10 cellular contexts compared by ENCODE assay signal in genomic region chr11:64094463-64095223, GRCh38. TPM values are rescaled to one million over a fixed set of nuclear protein-coding genes. Genes with fewer than 3 reads are reported as not detected.
DNase-seq lines count a peak whose midpoint lies in the region; ATAC-seq and TF ChIP-seq lines count a peak whose summit lies in the region.
"Had no signal": no experiment of that assay in that cellular context is flagged by ENCODE, and none has a peak within 500 bp of the region (broad histone marks: within the 10 kb centered on the region; RNA-seq: fewer than 3 reads in every experiment).

No MANE protein-coding gene starts in this region.

- CTCF ChIA-PET in Panc1 (lab: Charles Lee) = interaction anchor here (0.6 to 0.7 kb wide), 3 partner anchors 56 to 1321 kb away, joined by 3 to 6 read pairs (median 4); no protein-coding TSS in a partner anchor

- whole genome bisulfite sequencing in esophagus muscularis mucosa = 58% methylated on average over 15 of the region's 19 CpGs

- H3K4me3 Mint-ChIP-seq in activated T-helper 1 cell treated with anti-CD3 and anti-CD28 coated beads, Interleukin-12 subunit alpha, Interleukin-12 subunit beta, Interleukin-2, Interleukin-4 antibody, amounts not matched to agents 30 ng/mL and 10 ng/mL and 1 ng/mL, durations not matched to agents 14 hours and 24 hours and 36 hours = no peak overlapping the region
- H3K4me3 Mint-ChIP-seq: naive B cell had no signal

- TF ChIP-seq POLR2A in esophagus muscularis mucosa (IDR thresholded peaks at IDR 0.05; ENCODE audit: low read depth) (no peak), gastrocnemius medialis (IDR thresholded peaks at IDR 0.05) (no peak)

- peak overlapping the region; percentile 89 for H3K27ac ChIP-seq in Panc1 (ENCODE audit: low read length)
- peak overlapping the region; percentile 20 to 60 (median 45) for H3K27ac ChIP-seq in esophagus muscularis mucosa (replicated peaks in 1 of 4)
- H3K27ac ChIP-seq in gastrocnemius medialis = peak overlapping the region; percentile 50 to 83 (median 76)

- peak; percentile 39 for DNase-seq in GM04504 (ENCODE audit: low read depth)
- DNase-seq in Panc1 (ENCODE audit: low read depth, low spot score) = peak; percentile 32
- no peak for DNase-seq in esophagus muscularis mucosa (ENCODE audit: extremely low spot score)
- DNase-seq in gastrocnemius medialis = peak; percentile 80 to 90
- DNase-seq in activated T-helper 1 cell treated with anti-CD3 and anti-CD28 coated beads, Interleukin-12 subunit alpha, Interleukin-12 subunit beta, Interleukin-2, Interleukin-4 antibody, amounts not matched to agents 30 ng/mL and 10 ng/mL and 1 ng/mL, durations not matched to agents 14 hours and 24 hours and 36 hours (ENCODE audit: low spot score) = no peak
- no peak for DNase-seq in stimulated activated CD4-positive, alpha-beta T cell treated with anti-CD3 and anti-CD28 coated beads, Interleukin-15, amount 100 ng/mL, for 24 hours
- DNase-seq in activated CD4-positive, alpha-beta T cell treated with anti-CD3 and anti-CD28 coated beads, Interleukin-2, amount 50 U/mL, for 1 hour = no peak
- DNase-seq: activated naive CD4-positive, alpha-beta T cell treated with anti-CD3 and anti-CD28 coated beads, Interleukin-2, amount 50 U/mL, for 16 hours; naive B cell had no signal

- intact Hi-C loops in Panc1 (cut with micrococcal nuclease; ENCODE audit: unreplicated experiment) = no loop called here
- intact Hi-C loops in esophagus muscularis mucosa (cut with DNase I) = no loop called here
- intact Hi-C loops in gastrocnemius medialis (cut with DNase I; ENCODE audit: low total_unique reads) = no loop called here
- intact Hi-C loops in activated T-helper 1 cell treated with anti-CD3 and anti-CD28 coated beads, Interleukin-12 subunit alpha, Interleukin-12 subunit beta, Interleukin-2, Interleukin-4 antibody, amounts not matched to agents 30 ng/mL and 10 ng/mL and 1 ng/mL, durations not matched to agents 14 hours and 24 hours and 36 hours (cut with micrococcal nuclease) = no loop called here

- H3K36me3 ChIP-seq in Panc1 (ENCODE audit: control insufficient read depth, insufficient read depth, low read length) (no peaks in the 10 kb centered on the region), esophagus muscularis mucosa (no peaks in the 10 kb centered on the region), gastrocnemius medialis (no peaks in the 10 kb centered on the region)

- no peaks in the 10 kb centered on the region for H3K9me3 Mint-ChIP-seq in activated T-helper 1 cell treated with anti-CD3 and anti-CD28 coated beads, Interleukin-12 subunit alpha, Interleukin-12 subunit beta, Interleukin-2, Interleukin-4 antibody, amounts not matched to agents 30 ng/mL and 10 ng/mL and 1 ng/mL, durations not matched to agents 14 hours and 24 hours and 36 hours
- H3K9me3 Mint-ChIP-seq: naive B cell had no signal

- no peak for TF ChIP-seq EP300 in esophagus muscularis mucosa (IDR thresholded peaks at IDR 0.05)

- H3K27me3 Mint-ChIP-seq in activated T-helper 1 cell treated with anti-CD3 and anti-CD28 coated beads, Interleukin-12 subunit alpha, Interleukin-12 subunit beta, Interleukin-2, Interleukin-4 antibody, amounts not matched to agents 30 ng/mL and 10 ng/mL and 1 ng/mL, durations not matched to agents 14 hours and 24 hours and 36 hours (ENCODE audit: insufficient read depth) = no peaks in the 10 kb centered on the region
- H3K27me3 Mint-ChIP-seq: naive B cell had no signal

- ATAC-seq in Panc1 (peak; percentile 88), gastrocnemius medialis (peak; percentile 94 to 97), HG02852 (IDR thresholded peaks at IDR 0.05; ENCODE audit: unreplicated experiment) (no peak)

- BruUV-seq in Panc1 (replicated peaks; lab: Mats Ljungman, UMichigan) = no TSS peak

- POLR2A ChIA-PET in Panc1 (lab: Charles Lee) = interaction anchor here (0.6 kb wide), 1 partner anchor 24 kb away, joined by 10 read pairs; no protein-coding TSS in a partner anchor

- H3K4me3 ChIP-seq in Panc1 (ENCODE audit: low read depth in 2 of 2, low read length in 2 of 2) = no peak overlapping the region
- H3K4me3 ChIP-seq in esophagus muscularis mucosa = no peak overlapping the region
- H3K4me3 ChIP-seq in gastrocnemius medialis = no peak overlapping the region

- H3K27ac Mint-ChIP-seq in activated T-helper 1 cell treated with anti-CD3 and anti-CD28 coated beads, Interleukin-12 subunit alpha, Interleukin-12 subunit beta, Interleukin-2, Interleukin-4 antibody, amounts not matched to agents 30 ng/mL and 10 ng/mL and 1 ng/mL, durations not matched to agents 14 hours and 24 hours and 36 hours = no peak overlapping the region

- TF ChIP-seq CTCF in Panc1 (IDR thresholded peaks at IDR 0.05) (peak; percentile 41; the same call in 1 of the 2 replicates), esophagus muscularis mucosa (IDR thresholded peaks at IDR 0.05) (no peak), gastrocnemius medialis (IDR thresholded peaks at IDR 0.05 in 4 of 5, conservative IDR thresholded peaks at IDR 0.05 in 1 of 5) (no peak)

- in situ Hi-C loops in Panc1 (cut with HindIII; ENCODE audit: low pct_unique_long_range_greater_than_20kb, low sequenced_read_pairs) (no loop called here), gastrocnemius medialis (cut with MboI; ENCODE audit: low sequenced_read_pairs in 4 of 4) (no loop called here)

- H3K9me3 ChIP-seq in Panc1 (ENCODE audit: control insufficient read depth, insufficient read depth, low read depth, low read length) = no peaks in the 10 kb centered on the region
- no peaks in the 10 kb centered on the region for H3K9me3 ChIP-seq in esophagus muscularis mucosa
- no peaks in the 10 kb centered on the region for H3K9me3 ChIP-seq in gastrocnemius medialis

- peaks cover 63% of the 10 kb centered on the region for H3K4me1 ChIP-seq in Panc1 (ENCODE audit: control insufficient read depth, insufficient read depth, low read length)
- peaks cover 19 to 61% (median 49%) of the 10 kb centered on the region in 4 donors for H3K4me1 ChIP-seq in esophagus muscularis mucosa
- H3K4me1 ChIP-seq in gastrocnemius medialis = peaks cover 56 to 73% of the 10 kb centered on the region in 2 donors

- H3K27me3 ChIP-seq in Panc1 (ENCODE audit: control insufficient read depth, insufficient read depth, low read length) (no peaks in the 10 kb centered on the region), esophagus muscularis mucosa (no peaks in the 10 kb centered on the region), gastrocnemius medialis (no peaks in the 10 kb centered on the region)

- H3K36me3 Mint-ChIP-seq in activated T-helper 1 cell treated with anti-CD3 and anti-CD28 coated beads, Interleukin-12 subunit alpha, Interleukin-12 subunit beta, Interleukin-2, Interleukin-4 antibody, amounts not matched to agents 30 ng/mL and 10 ng/mL and 1 ng/mL, durations not matched to agents 14 hours and 24 hours and 36 hours (ENCODE audit: low read depth) = no peaks in the 10 kb centered on the region
- H3K36me3 Mint-ChIP-seq: naive B cell had no signal

- H3K4me1 Mint-ChIP-seq in activated T-helper 1 cell treated with anti-CD3 and anti-CD28 coated beads, Interleukin-12 subunit alpha, Interleukin-12 subunit beta, Interleukin-2, Interleukin-4 antibody, amounts not matched to agents 30 ng/mL and 10 ng/mL and 1 ng/mL, durations not matched to agents 14 hours and 24 hours and 36 hours (ENCODE audit: low read depth) = no peaks in the 10 kb centered on the region

RNA-seq across cellular contexts. Expression of gene FLRT1, which starts 58.9 kb away (rescaled TPM):
- 0.51 TPM for total RNA-seq in Panc1 (2021; ENCODE audit: unreplicated experiment)
- polyA plus RNA-seq in Panc1 (2012; ENCODE audit: insufficient read length) = 1.9 TPM
- total RNA-seq in esophagus muscularis mucosa = 1 to 10 TPM; 2.1 to 5.0 (median 3.1) TPM
- not detected for total RNA-seq in gastrocnemius medialis
- not detected in 2 replicates for total RNA-seq in activated T-helper 1 cell treated with anti-CD3 and anti-CD28 coated beads, Interleukin-12 subunit alpha, Interleukin-12 subunit beta, Interleukin-2, Interleukin-4 antibody, amounts not matched to agents 30 ng/mL and 10 ng/mL and 1 ng/mL, durations not matched to agents 14 hours and 24 hours and 36 hours

Comparison
In these comparisons a context has a peak if more than half of its experiments do, and no peak if none do; other contexts are left out.
1. DNase-seq: peak in GM04504 (single experiment), Panc1 (single experiment) and gastrocnemius medialis (2 of 2); none in esophagus muscularis mucosa (single experiment), activated T-helper 1 cell treated with anti-CD3 and anti-CD28 coated beads, Interleukin-12 subunit alpha, Interleukin-12 subunit beta, Interleukin-2, Interleukin-4 antibody, amounts not matched to agents 30 ng/mL and 10 ng/mL and 1 ng/mL, durations not matched to agents 14 hours and 24 hours and 36 hours (single experiment), stimulated activated CD4-positive, alpha-beta T cell treated with anti-CD3 and anti-CD28 coated beads, Interleukin-15, amount 100 ng/mL, for 24 hours (single experiment) and activated CD4-positive, alpha-beta T cell treated with anti-CD3 and anti-CD28 coated beads, Interleukin-2, amount 50 U/mL, for 1 hour (single experiment).
2. Peak in every context shown above with its lines, with median percentiles within 50 percentile points of each other: H3K27ac ChIP-seq.